In the genomic region with DNA sequence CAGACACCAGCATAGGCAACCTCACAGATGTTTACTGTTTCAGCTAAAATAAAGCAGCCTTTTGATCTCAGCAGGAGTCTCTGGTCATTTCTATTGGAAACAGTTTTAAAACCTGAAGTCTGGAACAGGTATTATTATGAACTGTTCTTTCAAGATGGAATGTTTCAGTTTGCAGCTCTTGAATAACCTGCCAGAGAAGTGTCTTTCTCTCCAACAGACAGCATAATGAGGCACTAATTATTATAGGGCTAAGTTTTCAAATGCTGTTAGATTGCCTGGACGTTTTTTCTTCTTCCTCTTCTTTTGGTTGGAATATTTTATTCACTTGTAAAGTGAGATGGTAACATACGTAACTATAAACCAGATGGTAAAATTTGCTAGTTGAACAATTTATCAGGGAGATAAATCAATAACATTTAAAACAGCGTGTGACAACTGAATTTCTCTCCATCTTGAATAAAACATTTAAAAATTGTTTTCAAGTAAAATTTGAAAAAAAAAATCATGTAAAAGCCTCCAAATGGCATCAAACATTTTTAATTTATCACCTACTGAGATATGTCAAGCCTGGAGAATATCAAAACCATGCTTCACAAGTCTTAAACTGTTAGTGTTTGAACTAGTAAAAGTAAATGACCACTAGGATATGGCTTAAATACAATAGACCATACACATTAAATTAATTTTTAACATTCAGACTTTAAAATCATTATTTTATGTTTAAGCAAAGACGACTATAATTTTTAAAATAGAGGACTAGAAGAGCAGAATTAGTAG, we compare ENCODE assay signal across 17 cellular contexts.
"Had no signal": no experiment of that assay in that cellular context is flagged by ENCODE, and none has a peak within 500 bp of the region (broad histone marks: within the 10 kb centered on the region; RNA-seq: fewer than 3 reads in every experiment).

No MANE protein-coding gene starts in this region.

- H3K36me3 Mint-ChIP-seq: activated naive CD8-positive, alpha-beta T cell treated with anti-CD3 and anti-CD28 coated beads for 36 hours; immature natural killer cell; memory B cell; naive B cell; stimulated activated memory B cell treated with anti-CD40 and anti-IgM and Interleukin-4, amounts not matched to agents 10 μg/mL and 1 μg/mL and 100 μg/mL, for 72 hours had no signal

- H3K9me3 Mint-ChIP-seq: activated naive CD8-positive, alpha-beta T cell treated with anti-CD3 and anti-CD28 coated beads for 36 hours; endodermal cell; memory B cell had no signal

- H3K27me3 Mint-ChIP-seq: stimulated activated memory B cell treated with anti-CD40 and anti-IgM and Interleukin-4, amounts not matched to agents 10 μg/mL and 1 μg/mL and 100 μg/mL, for 72 hours had no signal

- H3K27ac Mint-ChIP-seq: activated naive CD8-positive, alpha-beta T cell treated with anti-CD3 and anti-CD28 coated beads for 36 hours; endodermal cell; immature natural killer cell; memory B cell; naive B cell; stimulated activated memory B cell treated with anti-CD40 and anti-IgM and Interleukin-4, amounts not matched to agents 10 μg/mL and 1 μg/mL and 100 μg/mL, for 72 hours had no signal

- H3K4me3 Mint-ChIP-seq: activated naive CD8-positive, alpha-beta T cell treated with anti-CD3 and anti-CD28 coated beads for 36 hours; endodermal cell; immature natural killer cell; memory B cell; naive B cell; stimulated activated memory B cell treated with anti-CD40 and anti-IgM and Interleukin-4, amounts not matched to agents 10 μg/mL and 1 μg/mL and 100 μg/mL, for 72 hours had no signal

- H3K27me3 ChIP-seq: heart right ventricle, pancreas, right lobe of liver, spleen had no signal

- H3K4me1 ChIP-seq: pancreas, right lobe of liver, spleen had no signal

- H3K27ac ChIP-seq: pancreas, right lobe of liver, spleen had no signal

- ATAC-seq: mucosa of descending colon; pancreas; right lobe of liver; stimulated activated memory B cell treated with anti-CD40 and anti-IgM and Interleukin-4, amounts not matched to agents 10 μg/mL and 1 μg/mL and 100 μg/mL, for 72 hours had no signal

- H3K9me3 ChIP-seq: heart right ventricle, mucosa of descending colon, pancreas, right lobe of liver, spleen had no signal

- H3K4me1 Mint-ChIP-seq: activated naive CD8-positive, alpha-beta T cell treated with anti-CD3 and anti-CD28 coated beads for 36 hours; immature natural killer cell; memory B cell; naive B cell; stimulated activated memory B cell treated with anti-CD40 and anti-IgM and Interleukin-4, amounts not matched to agents 10 μg/mL and 1 μg/mL and 100 μg/mL, for 72 hours had no signal

- DNase-seq: activated CD4-positive, alpha-beta T cell treated with anti-CD3 and anti-CD28 coated beads, Interleukin-2, amount 50 U/mL, for 4 hours; activated naive CD4-positive, alpha-beta T cell; activated naive CD8-positive, alpha-beta T cell treated with anti-CD3 and anti-CD28 coated beads for 36 hours; amniotic stem cell; endodermal cell; heart right ventricle; immature natural killer cell; mucosa of descending colon; naive B cell; pancreas; right lobe of liver; spleen; stimulated activated CD4-positive, alpha-beta T cell treated with anti-CD3 and anti-CD28 coated beads, Interleukin-4, amount 100 ng/mL, for 4 hours; SW 1271; T-helper 2 cell had no signal

- H3K36me3 ChIP-seq: pancreas, right lobe of liver, spleen had no signal

- H3K4me3 ChIP-seq: heart right ventricle, mucosa of descending colon, pancreas, right lobe of liver, spleen had no signal
